2 cellular contexts compared by ENCODE assay signal in the genomic region with DNA sequence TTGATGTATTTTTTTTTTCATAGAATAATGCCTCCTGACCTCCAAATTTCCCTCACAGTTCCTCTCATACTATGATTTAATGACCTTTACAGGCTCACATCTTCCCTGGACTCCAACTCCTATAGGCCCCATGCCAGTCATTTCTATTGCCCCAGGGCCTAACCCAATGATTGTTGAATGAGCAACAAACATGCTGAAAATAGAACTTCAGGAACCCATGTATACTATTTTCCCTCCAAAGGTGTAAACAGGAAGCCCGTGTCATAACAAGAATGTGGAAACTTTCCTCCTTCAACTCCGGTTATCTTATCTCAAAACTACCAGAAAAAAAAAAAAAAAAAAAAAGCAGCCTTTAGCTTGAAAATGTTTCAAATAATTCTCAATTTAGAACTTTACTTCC.
TF ChIP-seq lines count a peak whose summit lies in the region.

No MANE protein-coding gene starts in this region.

TF ChIP-seq in HepG2, 621 proteins besides CTCF, POLR2A, EP300 and RAD21:
- TF ChIP-seq, protein P1, sequence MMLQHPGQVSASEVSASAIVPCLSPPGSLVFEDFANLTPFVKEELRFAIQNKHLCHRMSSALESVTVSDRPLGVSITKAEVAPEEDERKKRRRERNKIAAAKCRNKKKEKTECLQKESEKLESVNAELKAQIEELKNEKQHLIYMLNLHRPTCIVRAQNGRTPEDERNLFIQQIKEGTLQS (CRISPR knock-in tag; IDR thresholded peaks at IDR 0.05) = no peak
- TF ChIP-seq TBX3 (IDR thresholded peaks at IDR 0.05; ENCODE audit: borderline replicate concordance) (no peak), CCDC6 (CRISPR knock-in tag; IDR thresholded peaks at IDR 0.05) (no peak), ZNF496 (CRISPR knock-in tag; IDR thresholded peaks at IDR 0.05; ENCODE audit: insufficient replicate concordance) (no peak), ZNF430 (CRISPR knock-in tag; IDR thresholded peaks at IDR 0.05) (no peak), MIXL1 (CRISPR knock-in tag; IDR thresholded peaks at IDR 0.05) (no peak), GTF3A (CRISPR knock-in tag; conservative IDR thresholded peaks at IDR 0.05) (no peak), NFE2 (CRISPR knock-in tag; IDR thresholded peaks at IDR 0.05) (no peak), FOXP1 (IDR thresholded peaks at IDR 0.05) (no peak), FOXP1 (CRISPR knock-in tag; IDR thresholded peaks at IDR 0.05) (no peak), SP1 (IDR thresholded peaks at IDR 0.05) (no peak), SP1 (CRISPR knock-in tag; IDR thresholded peaks at IDR 0.05) (no peak), ZNF703 (CRISPR knock-in tag; IDR thresholded peaks at IDR 0.05; ENCODE audit: borderline replicate concordance) (no peak), ESRRA (CRISPR knock-in tag; IDR thresholded peaks at IDR 0.05; ENCODE audit: low read depth) (no peak), ZMYM3 (CRISPR knock-in tag; IDR thresholded peaks at IDR 0.05) (no peak), ZNF720 (CRISPR knock-in tag; IDR thresholded peaks at IDR 0.05) (no peak)
- TF ChIP-seq, protein P2, sequence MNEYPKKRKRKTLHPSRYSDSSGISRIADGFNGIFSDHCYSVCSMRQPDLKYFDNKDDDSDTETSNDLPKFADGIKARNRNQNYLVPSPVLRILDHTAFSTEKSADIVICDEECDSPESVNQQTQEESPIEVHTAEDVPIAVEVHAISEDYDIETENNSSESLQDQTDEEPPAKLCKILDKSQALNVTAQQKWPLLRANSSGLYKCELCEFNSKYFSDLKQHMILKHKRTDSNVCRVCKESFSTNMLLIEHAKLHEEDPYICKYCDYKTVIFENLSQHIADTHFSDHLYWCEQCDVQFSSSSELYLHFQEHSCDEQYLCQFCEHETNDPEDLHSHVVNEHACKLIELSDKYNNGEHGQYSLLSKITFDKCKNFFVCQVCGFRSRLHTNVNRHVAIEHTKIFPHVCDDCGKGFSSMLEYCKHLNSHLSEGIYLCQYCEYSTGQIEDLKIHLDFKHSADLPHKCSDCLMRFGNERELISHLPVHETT (CRISPR knock-in tag; conservative IDR thresholded peaks at IDR 0.05) = no peak
- TF ChIP-seq, protein P3, sequence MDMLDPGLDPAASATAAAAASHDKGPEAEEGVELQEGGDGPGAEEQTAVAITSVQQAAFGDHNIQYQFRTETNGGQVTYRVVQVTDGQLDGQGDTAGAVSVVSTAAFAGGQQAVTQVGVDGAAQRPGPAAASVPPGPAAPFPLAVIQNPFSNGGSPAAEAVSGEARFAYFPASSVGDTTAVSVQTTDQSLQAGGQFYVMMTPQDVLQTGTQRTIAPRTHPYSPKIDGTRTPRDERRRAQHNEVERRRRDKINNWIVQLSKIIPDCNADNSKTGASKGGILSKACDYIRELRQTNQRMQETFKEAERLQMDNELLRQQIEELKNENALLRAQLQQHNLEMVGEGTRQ (IDR thresholded peaks at IDR 0.05; ENCODE audit: low read depth, low read length) = no peak
- TF ChIP-seq, protein P3 (CRISPR knock-in tag; IDR thresholded peaks at IDR 0.05; ENCODE audit: borderline replicate concordance) = no peak

TF ChIP-seq in K562, 482 proteins besides CTCF, POLR2A, EP300 and RAD21:
- TF ChIP-seq SRSF9 (IDR thresholded peaks at IDR 0.05; ENCODE audit: borderline replicate concordance, low read depth, low read length) (no peak), ZNF384 (IDR thresholded peaks at IDR 0.05; ENCODE audit: low read depth, low read length) (0 out of 2 replicates have a peak, but pooled peaks have one; percentile 13)
